11 cellular contexts compared by ENCODE assay signal in genomic region chr1:116545359-116545705, GRCh38. TPM values are rescaled to one million over a fixed set of nuclear protein-coding genes. Genes with fewer than 3 reads are reported as not detected.
A peak's percentile ranks its signal among the peaks of the same experiment; 100 is the strongest.
DNase-seq lines count a peak whose midpoint lies in the region; ATAC-seq and TF ChIP-seq lines count a peak whose summit lies in the region.
"Had no signal": no experiment of that assay in that cellular context is flagged by ENCODE, and none has a peak within 500 bp of the region (broad histone marks: within the 10 kb centered on the region; RNA-seq: fewer than 3 reads in every experiment).

No MANE protein-coding gene starts in this region.

- H3K4me3 Mint-ChIP-seq in MCF 10A (ENCODE audit: unreplicated experiment): no peak overlapping the region
- peak overlapping the region; percentile 40 for H3K4me3 Mint-ChIP-seq in activated CD8-positive, alpha-beta T cell treated with anti-CD3 and anti-CD28 coated beads for 36 hours
- H3K4me3 Mint-ChIP-seq: type B pancreatic cell had no signal

- H3K9me3 ChIP-seq in mammary epithelial cell (replicated peaks; ENCODE audit: insufficient read depth, low read length) (no peaks in the 10 kb centered on the region), osteoblast (ENCODE audit: low read depth, low read length) (no peaks in the 10 kb centered on the region)
- H3K9me3 ChIP-seq: right lobe of liver had no signal

- peak; percentile 3 for ATAC-seq in HG02884 (IDR thresholded peaks at IDR 0.05; ENCODE audit: unreplicated experiment)
- peak; percentile 18 for ATAC-seq in activated CD8-positive, alpha-beta T cell treated with anti-CD3 and anti-CD28 coated beads for 36 hours
- ATAC-seq: right lobe of liver had no signal

- no peak overlapping the region for H3K9ac ChIP-seq in mammary epithelial cell (ENCODE audit: insufficient read depth, low read length)

- peaks cover 12% of the 10 kb centered on the region for H3K4me1 Mint-ChIP-seq in MCF 10A (ENCODE audit: insufficient read depth, unreplicated experiment)
- H3K4me1 Mint-ChIP-seq in activated CD8-positive, alpha-beta T cell treated with anti-CD3 and anti-CD28 coated beads for 36 hours (ENCODE audit: low read depth): peaks cover 34% of the 10 kb centered on the region

- no peaks in the 10 kb centered on the region for H3K9me3 Mint-ChIP-seq in MCF 10A (ENCODE audit: unreplicated experiment)
- H3K9me3 Mint-ChIP-seq in activated CD8-positive, alpha-beta T cell treated with anti-CD3 and anti-CD28 coated beads for 36 hours: no peaks in the 10 kb centered on the region
- H3K9me3 Mint-ChIP-seq: type B pancreatic cell had no signal

- BruUV-seq in MCF 10A (replicated peaks; lab: Mats Ljungman, UMichigan): no TSS peak
- BruUV-seq in mammary epithelial cell (replicated peaks; lab: Mats Ljungman, UMichigan): no TSS peak

- in situ Hi-C loops in mammary epithelial cell (cut with MboI; ENCODE audit: low sequenced_read_pairs in 2 of 2): no loop called here

- H3K27me3 Mint-ChIP-seq in MCF 10A (ENCODE audit: insufficient read depth, unreplicated experiment): no peaks in the 10 kb centered on the region
- H3K27me3 Mint-ChIP-seq in activated CD8-positive, alpha-beta T cell treated with anti-CD3 and anti-CD28 coated beads for 36 hours: no peaks in the 10 kb centered on the region
- H3K27me3 Mint-ChIP-seq: type B pancreatic cell had no signal

- CTCF ChIA-PET in MCF 10A (lab: Yijun Ruan, JAX): no interaction called here
- CTCF ChIA-PET in mammary epithelial cell (lab: Charles Lee; ENCODE audit: low non-redundant PET): no interaction called here
- CTCF ChIA-PET in activated CD8-positive, alpha-beta T cell treated with anti-CD3 and anti-CD28 coated beads for 36 hours (lab: Charles Lee): interaction anchor here (1.2 kb wide), 1 partner anchor 46 kb away, joined by 3 read pairs; no protein-coding TSS in a partner anchor

- no peak overlapping the region for H3K4me2 ChIP-seq in mammary epithelial cell (ENCODE audit: insufficient read depth, low read depth, low read length)
- H3K4me2 ChIP-seq in osteoblast (ENCODE audit: insufficient read depth, low read length): no peak overlapping the region

- no peak overlapping the region for H3K4me3 ChIP-seq in mammary epithelial cell (replicated peaks in 1 of 3; ENCODE audit: insufficient read depth in 1 of 3, low read depth in 2 of 3, low read length in 3 of 3)
- H3K4me3 ChIP-seq in osteoblast (ENCODE audit: insufficient read depth, low read length): no peak overlapping the region
- H3K4me3 ChIP-seq: right lobe of liver had no signal

- H3K27me3 ChIP-seq in mammary epithelial cell (ENCODE audit: insufficient read depth, low read length) (no peaks in the 10 kb centered on the region), osteoblast (ENCODE audit: insufficient read depth, low read length) (no peaks in the 10 kb centered on the region)
- H3K27me3 ChIP-seq: right lobe of liver had no signal

- POLR2A ChIA-PET in MCF 10A (lab: Yijun Ruan, JAX): no interaction called here
- POLR2A ChIA-PET in activated CD8-positive, alpha-beta T cell treated with anti-CD3 and anti-CD28 coated beads for 36 hours (lab: Charles Lee): no interaction called here

- H2AFZ ChIP-seq in mammary epithelial cell (ENCODE audit: low read depth, low read length) (no peak overlapping the region), osteoblast (ENCODE audit: low read length) (no peak overlapping the region)

- H3K27ac ChIP-seq in mammary epithelial cell (ENCODE audit: insufficient read depth, low read depth, low read length) (no peak overlapping the region), osteoblast (ENCODE audit: low read depth, low read length) (no peak overlapping the region)
- H3K27ac ChIP-seq: right lobe of liver had no signal

- intact Hi-C loops in MCF 10A (cut with micrococcal nuclease) (no loop called here), mammary epithelial cell (cut with micrococcal nuclease) (no loop called here)
- intact Hi-C loops in activated CD8-positive, alpha-beta T cell treated with anti-CD3 and anti-CD28 coated beads for 36 hours (cut with micrococcal nuclease): no loop called here

- dilution Hi-C loops in mammary epithelial cell (cut with HindIII; ENCODE audit: low sequenced_read_pairs): no loop called here

- H3K79me2 ChIP-seq in mammary epithelial cell (ENCODE audit: insufficient read depth, low read length) (peaks cover 43% of the 10 kb centered on the region), osteoblast (ENCODE audit: insufficient read depth, low read length) (no peaks in the 10 kb centered on the region)

- WGBS in mammary epithelial cell (ENCODE audit: low coverage, missing lambda C conversion rate): 100% methylated on average over 2 of the region's 2 CpGs

- TF ChIP-seq CTCF in MCF 10A (IDR thresholded peaks at IDR 0.05; ENCODE audit: unreplicated experiment) (no peak), mammary epithelial cell (conservative IDR thresholded peaks at IDR 0.05 in 1 of 2, IDR thresholded peaks at IDR 0.05 in 1 of 2; ENCODE audit: extremely low read depth in 1 of 2, insufficient read depth in 1 of 2, low read depth in 1 of 2, low read length in 2 of 2) (no peak), osteoblast (IDR thresholded peaks at IDR 0.05; ENCODE audit: extremely low read depth, low read depth, low read length) (no peak)
- no peak for TF ChIP-seq CTCF in activated CD8-positive, alpha-beta T cell treated with anti-CD3 and anti-CD28 coated beads for 36 hours (IDR thresholded peaks at IDR 0.05)

- peak overlapping the region; percentile 17 for H3K27ac Mint-ChIP-seq in MCF 10A (ENCODE audit: low read depth, unreplicated experiment)
- peak overlapping the region; percentile 93 for H3K27ac Mint-ChIP-seq in activated CD8-positive, alpha-beta T cell treated with anti-CD3 and anti-CD28 coated beads for 36 hours
- H3K27ac Mint-ChIP-seq: type B pancreatic cell had no signal

- no peaks in the 10 kb centered on the region for H4K20me1 ChIP-seq in mammary epithelial cell (ENCODE audit: insufficient read depth, low read length)
- no peaks in the 10 kb centered on the region for H4K20me1 ChIP-seq in osteoblast (ENCODE audit: insufficient read depth, low read length)

- peaks cover 5% of the 10 kb centered on the region for H3K36me3 Mint-ChIP-seq in MCF 10A (ENCODE audit: insufficient read depth, unreplicated experiment)
- H3K36me3 Mint-ChIP-seq in activated CD8-positive, alpha-beta T cell treated with anti-CD3 and anti-CD28 coated beads for 36 hours (ENCODE audit: low read depth): peaks cover 34% of the 10 kb centered on the region

- H3K36me3 ChIP-seq in mammary epithelial cell (ENCODE audit: insufficient read depth, low read length) (peaks cover 7% of the 10 kb centered on the region), osteoblast (ENCODE audit: insufficient read depth, low read length) (peaks cover 4% of the 10 kb centered on the region)

- H3K4me1 ChIP-seq in mammary epithelial cell (ENCODE audit: insufficient read depth, low read length) (peaks cover 9% of the 10 kb centered on the region), osteoblast (ENCODE audit: insufficient read depth, low read length) (no peaks in the 10 kb centered on the region)
- H3K4me1 ChIP-seq: right lobe of liver had no signal

- DNase-seq in MCF 10A (ENCODE audit: unreplicated experiment) (no peak), mammary epithelial cell (no peak), SW480 (ENCODE audit: low spot score) (no peak), OCI-M1 (lab: John Stamatoyannopoulos, UW) (no peak), iPS-NIHi11 (ENCODE audit: low spot score) (no peak), osteoblast (ENCODE audit: insufficient read length, low spot score, missing footprints) (no peak)
- DNase-seq in activated CD8-positive, alpha-beta T cell treated with anti-CD3 and anti-CD28 coated beads for 36 hours: no peak
- DNase-seq: caudate nucleus, right lobe of liver had no signal

RNA-seq across cellular contexts. Expression of gene CD58, which starts 25.5 kb away (rescaled TPM):
- 11.0 and 13.4 TPM in 2 replicates for total RNA-seq in MCF 10A (2022)
- total RNA-seq in mammary epithelial cell: 10 to 100 TPM; 22.5 to 43.2 TPM
- polyA plus RNA-seq in mammary epithelial cell: 25.8 TPM
- polyA minus RNA-seq in mammary epithelial cell: 2.3 TPM
- 10 to 100 TPM; 11.1 to 12.7 TPM for total RNA-seq in activated CD8-positive, alpha-beta T cell treated with anti-CD3 and anti-CD28 coated beads for 36 hours
- 20.6 and 23.5 TPM in 2 replicates for total RNA-seq in osteoblast
